15 cellular contexts compared by ENCODE assay signal in genomic region chr10:114131094-114131493, GRCh38. TPM values are rescaled to one million over a fixed set of nuclear protein-coding genes. Genes with fewer than 3 reads are reported as not detected.
DNase-seq lines count a peak whose midpoint lies in the region; ATAC-seq, FAIRE-seq and TF ChIP-seq lines count a peak whose summit lies in the region.
"Had no signal": no experiment of that assay in that cellular context is flagged by ENCODE, and none has a peak within 500 bp of the region (broad histone marks: within the 10 kb centered on the region; RNA-seq: fewer than 3 reads in every experiment).

No MANE protein-coding gene starts in this region.

- peak; percentile 83 for FAIRE-seq in GM12878 (lab: Jason Lieb, UNC)

- CTCF ChIA-PET in GM12878 (lab: Yijun Ruan, JAX) = interaction anchor here (1.2 to 2.9 kb wide), 2 partner anchors 14 to 15 kb away, joined by 3 to 7 read pairs; no protein-coding TSS in a partner anchor

- no peak for TF ChIP-seq CTCF in GM12878 (IDR thresholded peaks at IDR 0.05 in 2 of 3, conservative IDR thresholded peaks at IDR 0.05 in 1 of 3; ENCODE audit: control insufficient read depth in 2 of 3, extremely low read depth in 1 of 3, insufficient read depth in 1 of 3, low read depth in 3 of 3, low read length in 3 of 3)
- no peak for TF ChIP-seq CTCF in adrenal gland (IDR thresholded peaks at IDR 0.05)
- TF ChIP-seq CTCF in MM.1S (IDR thresholded peaks at IDR 0.05; ENCODE audit: low read length) = no peak

- TF ChIP-seq EP300 in GM12878 (IDR thresholded peaks at IDR 0.05; ENCODE audit: borderline replicate concordance in 1 of 2, control insufficient read depth in 1 of 2, low read depth in 2 of 2, low read length in 2 of 2) = no peak

- no peak for TF ChIP-seq POLR2A in GM12878 (IDR thresholded peaks at IDR 0.05; ENCODE audit: low read depth, low read length)
- TF ChIP-seq POLR2A in adrenal gland (IDR thresholded peaks at IDR 0.05) = no peak

- intact Hi-C loops in GM12878 (cut with micrococcal nuclease; ENCODE audit: unreplicated experiment) (no loop called here), adrenal gland (cut with DNase I) (no loop called here)

- 2% methylated on average over 3 of the region's 3 CpGs for WGBS in GM12878 (ENCODE audit: insufficient coverage, insufficient replicate concordance, low lambda C conversion rate, missing lambda C conversion rate)
- WGBS in adrenal gland, 4 donors = 80 to 87% (median 84%) methylated on average over 3 of the region's 3 CpGs

- H3K79me2 ChIP-seq in GM12878 (ENCODE audit: control insufficient read depth, insufficient read depth, low read length) (no peaks in the 10 kb centered on the region), MM.1S (ENCODE audit: low read length) (no peaks in the 10 kb centered on the region)

- no peaks in the 10 kb centered on the region for H3K9me2 ChIP-seq in MM.1S (replicated peaks; ENCODE audit: insufficient read depth, low read length)

- BruUV-seq in GM12878 (replicated peaks; lab: Mats Ljungman, UMichigan) = no TSS peak

- H3K4me3 ChIP-seq in GM12878 (no peak overlapping the region), adrenal gland (no peak overlapping the region), MM.1S (ENCODE audit: low read length) (no peak overlapping the region)
- H3K4me3 ChIP-seq: PC-9 had no signal

- in situ Hi-C loops in GM12878 (cut with MboI) = no loop called here

- TF ChIP-seq RAD21 in GM12878 (IDR thresholded peaks at IDR 0.05; ENCODE audit: insufficient read depth, low read depth, low read length) = no peak

- no peak overlapping the region for H2AFZ ChIP-seq in GM12878 (ENCODE audit: control insufficient read depth, low read depth, low read length)
- H2AFZ ChIP-seq in MM.1S (ENCODE audit: low read length) = no peak overlapping the region
- H2AFZ ChIP-seq: PC-9 had no signal

- H3F3A ChIP-seq in MM.1S (ENCODE audit: insufficient read depth, low read length) = no peaks in the 10 kb centered on the region

- no peak overlapping the region for H3K27ac Mint-ChIP-seq in activated naive CD4-positive, alpha-beta T cell treated with anti-CD3 and anti-CD28 coated beads, Interleukin-2, amount 50 U/mL, for 72 hours
- H3K27ac Mint-ChIP-seq: activated naive CD8-positive, alpha-beta T cell; dendritic cell treated with granulocyte-macrophage colony-stimulating factor and Interleukin-4, amounts not matched to agents 40 ng/mL and 50 ng/mL, for 4 days had no signal

- 0 out of 2 replicates have a peak overlapping the region, but pooled peaks have one; percentile 19 for H3K4me2 ChIP-seq in GM12878 (ENCODE audit: control insufficient read depth, insufficient read depth)
- H3K4me2 ChIP-seq in MM.1S (ENCODE audit: low read depth, low read length) = no peak overlapping the region
- H3K4me2 ChIP-seq: PC-9 had no signal

- ATAC-seq in GM18499 (IDR thresholded peaks at IDR 0.05; ENCODE audit: insufficient read depth, unreplicated experiment) (peak; percentile 52), GM21390 (IDR thresholded peaks at IDR 0.05; ENCODE audit: unreplicated experiment) (peak; percentile 66), HG03439 (IDR thresholded peaks at IDR 0.05; ENCODE audit: unreplicated experiment) (peak; percentile 64), GM12878 (peak; percentile 80)
- no peak for ATAC-seq in activated naive CD4-positive, alpha-beta T cell treated with anti-CD3 and anti-CD28 coated beads, Interleukin-2, amount 50 U/mL, for 72 hours

- no peaks in the 10 kb centered on the region for H3K27me3 ChIP-seq in GM12878 (replicated peaks in 1 of 2; ENCODE audit: control insufficient read depth in 2 of 2, insufficient read depth in 2 of 2, low read length in 1 of 2)
- no peaks in the 10 kb centered on the region for H3K27me3 ChIP-seq in adrenal gland
- H3K27me3 ChIP-seq in MM.1S (replicated peaks; ENCODE audit: insufficient read depth, low read length) = no peaks in the 10 kb centered on the region

- DNase-seq in GM12878 (ENCODE audit: low read depth, low spot score) = peak; percentile 9
- no peak for DNase-seq in adrenal gland
- no peak for DNase-seq in MM.1S
- no peak for DNase-seq in activated naive CD4-positive, alpha-beta T cell treated with anti-CD3 and anti-CD28 coated beads, Interleukin-2, amount 50 U/mL, for 72 hours (ENCODE audit: low spot score in 2 of 2)
- DNase-seq in activated CD4-positive, CD25-positive, alpha-beta regulatory T cell (lab: John Stamatoyannopoulos, UW) = no peak
- DNase-seq: Caco-2; glutamatergic neuron; NCI-H1092 treated with DMSO at 0.1 percent for 48 hours; PC-9; stimulated activated CD4-positive, alpha-beta T cell treated with anti-CD3 and anti-CD28 coated beads, Interleukin-4, amount 100 ng/mL, for 24 hours had no signal

- POLR2A ChIA-PET in GM12878 (lab: Charles Lee) = no interaction called here

- no peak overlapping the region for H3K9ac ChIP-seq in GM12878 (ENCODE audit: control insufficient read depth, insufficient read depth, low read length)
- no peak overlapping the region for H3K9ac ChIP-seq in MM.1S (ENCODE audit: low read length)

- H3K9me3 ChIP-seq in GM12878 (replicated peaks; ENCODE audit: control insufficient read depth, insufficient read depth, low read length) (no peaks in the 10 kb centered on the region), adrenal gland (replicated peaks in 1 of 3) (no peaks in the 10 kb centered on the region), MM.1S (replicated peaks; ENCODE audit: insufficient read depth, low read length) (no peaks in the 10 kb centered on the region)
- H3K9me3 ChIP-seq: Caco-2 had no signal

- no peaks in the 10 kb centered on the region for H3K9me3 Mint-ChIP-seq in activated naive CD4-positive, alpha-beta T cell treated with anti-CD3 and anti-CD28 coated beads, Interleukin-2, amount 50 U/mL, for 72 hours
- H3K9me3 Mint-ChIP-seq: dendritic cell treated with granulocyte-macrophage colony-stimulating factor and Interleukin-4, amounts not matched to agents 40 ng/mL and 50 ng/mL, for 4 days had no signal

- H4K20me1 ChIP-seq in GM12878 (ENCODE audit: control insufficient read depth, insufficient read depth) (no peaks in the 10 kb centered on the region), MM.1S (ENCODE audit: insufficient read depth, low read length) (no peaks in the 10 kb centered on the region)

- RAD21 ChIA-PET in GM12878 (lab: Charles Lee; ENCODE audit: unreplicated experiment) = interaction anchor here (1.4 kb wide), 1 partner anchor 28 kb away, joined by 4 read pairs; no protein-coding TSS in a partner anchor

- H3K27ac ChIP-seq in GM12878 (ENCODE audit: control insufficient read depth, insufficient read depth) (no peak overlapping the region), adrenal gland (no peak overlapping the region), MM.1S (ENCODE audit: low read length) (no peak overlapping the region)
- H3K27ac ChIP-seq: PC-9 had no signal

- H3K36me3 Mint-ChIP-seq in activated naive CD4-positive, alpha-beta T cell treated with anti-CD3 and anti-CD28 coated beads, Interleukin-2, amount 50 U/mL, for 72 hours = peaks cover 0 to 11% of the 10 kb centered on the region in 2 donors

- H3K36me3 ChIP-seq in GM12878 (ENCODE audit: control insufficient read depth in 2 of 2, insufficient read depth in 2 of 2, low read length in 1 of 2) = peaks cover 0 to 13% of the 10 kb centered on the region in 2 experiments; a peak in 3 of 4 replicates
- H3K36me3 ChIP-seq in adrenal gland (replicated peaks in 1 of 2) = peaks cover 0 to 75% of the 10 kb centered on the region in 2 donors
- H3K36me3 ChIP-seq in MM.1S (replicated peaks; ENCODE audit: insufficient read depth, low read length) = peaks cover 5% of the 10 kb centered on the region

- SMC1A ChIA-PET in GM12878 (lab: Charles Lee; ENCODE audit: uncharacterized antibody, unreplicated experiment) = interaction anchor here (0.8 to 1.0 kb wide), 4 partner anchors 11 to 196 kb away, joined by 3 to 4 read pairs (median 3); no protein-coding TSS in a partner anchor

- H3K4me1 ChIP-seq in GM12878 (ENCODE audit: control insufficient read depth, insufficient read depth, low read length) = no peaks in the 10 kb centered on the region
- no peaks in the 10 kb centered on the region for H3K4me1 ChIP-seq in adrenal gland (replicated peaks in 1 of 2)
- no peaks in the 10 kb centered on the region for H3K4me1 ChIP-seq in MM.1S (ENCODE audit: low read length)
- H3K4me1 ChIP-seq: Caco-2 had no signal

RNA-seq across cellular contexts. Expression of gene CCDC186, which starts 42.9 kb away (rescaled TPM):
- 35.5 and 51.6 TPM in 2 replicates for total RNA-seq in GM12878 (2013; cell fraction: nucleolus; rRNA removed)
- total RNA-seq in GM12878 (2014; rRNA removed) (8.3 and 9.9 TPM in 2 replicates), GM12878 (2014; rRNA removed; fragmentation: Illumina TruSeq; extraction: Trizol) (13.1 and 14.0 TPM in 2 replicates), GM12878 (2021) (7.3 and 7.4 TPM in 2 replicates), adrenal gland (10 to 100 TPM in 6 of 8 donors, 1 to 10 TPM in 2; 6.4 to 20.1 (median 17.4) TPM)
- polyA plus RNA-seq in GM12878 (2011; ENCODE audit: low read depth) = 2.8 TPM
- polyA plus RNA-seq in GM12878 (2011; rRNA removed) (7.5 and 14.8 TPM in 2 replicates), GM12878 (2014; fragmentation: Illumina TruSeq; extraction: Trizol) (10.4 and 11.4 TPM in 2 replicates), GM12878 (2014; fragmentation: Nextera tagmentation; extraction: Ambion mirVana) (1 to 10 TPM; 3.5 to 5.4 TPM), GM12878 (2014; rRNA removed) (5.9 and 6.7 TPM in 2 replicates), GM12878 (2016; fragmentation: Nextera tagmentation; extraction: Ambion mirVana) (1 to 10 TPM; 6.6 to 7.2 TPM), adrenal gland (10 to 100 TPM in 1 of 3 donors, 1 to 10 TPM in 2; 1.9 to 16.4 (median 4.5) TPM)
- 2.4 TPM in 2 replicates for polyA plus RNA-seq in GM12878 (2011; cell fraction: cytosol; rRNA removed)
- 5.4 and 6.5 TPM in 2 replicates for polyA plus RNA-seq in GM12878 (2011; cell fraction: nucleus; rRNA removed)
- polyA plus RNA-seq in GM12878 (2012) = 5.5 and 7.0 TPM in 2 replicates
- polyA minus RNA-seq in GM12878 (2011; rRNA and poly(A)+ RNA removed) = 8.0 and 9.7 TPM in 2 replicates
- 2.8 and 3.8 TPM in 2 replicates for polyA minus RNA-seq in GM12878 (2011; cell fraction: cytosol; rRNA and poly(A)+ RNA removed)
- 8.8 and 13.3 TPM in 2 replicates for polyA minus RNA-seq in GM12878 (2011; cell fraction: nucleus; rRNA and poly(A)+ RNA removed)
- total RNA-seq in activated naive CD4-positive, alpha-beta T cell treated with anti-CD3 and anti-CD28 coated beads, Interleukin-2, amount 50 U/mL, for 72 hours = 10 to 100 TPM in 1 of 2 donors, 1 to 10 TPM in 1; 9.0 to 25.3 TPM

RNA-seq across cellular contexts. Expression of gene TDRD1, which starts 48.1 kb away (rescaled TPM):
- total RNA-seq in GM12878 (2013; cell fraction: nucleolus; rRNA removed) = not detected in 2 replicates
- not detected in 2 replicates for total RNA-seq in GM12878 (2014; rRNA removed)
- not detected in 2 replicates for total RNA-seq in GM12878 (2014; rRNA removed; fragmentation: Illumina TruSeq; extraction: Trizol)
- total RNA-seq in GM12878 (2021) = not detected in 2 replicates
- polyA plus RNA-seq in GM12878 (2011; ENCODE audit: low read depth) = not detected
- polyA plus RNA-seq in GM12878 (2011; rRNA removed) = not detected in 2 replicates
- polyA plus RNA-seq in GM12878 (2011; cell fraction: cytosol; rRNA removed) = not detected in 2 replicates
- polyA plus RNA-seq in GM12878 (2011; cell fraction: nucleus; rRNA removed) = not detected in 2 replicates
- polyA plus RNA-seq in GM12878 (2012) = not detected in 2 replicates
- polyA plus RNA-seq in GM12878 (2014; fragmentation: Illumina TruSeq; extraction: Trizol) = 0.04 TPM in 1 of 2 replicates, not detected in the other
- not detected for polyA plus RNA-seq in GM12878 (2014; fragmentation: Nextera tagmentation; extraction: Ambion mirVana)
- polyA plus RNA-seq in GM12878 (2014; rRNA removed) = 0.03 TPM in 1 of 2 replicates, not detected in the other
- polyA plus RNA-seq in GM12878 (2016; fragmentation: Nextera tagmentation; extraction: Ambion mirVana) = not detected
- polyA minus RNA-seq in GM12878 (2011; rRNA and poly(A)+ RNA removed) = not detected in 2 replicates
- not detected in 2 replicates for polyA minus RNA-seq in GM12878 (2011; cell fraction: cytosol; rRNA and poly(A)+ RNA removed)
- polyA minus RNA-seq in GM12878 (2011; cell fraction: nucleus; rRNA and poly(A)+ RNA removed) = not detected in 2 replicates
- total RNA-seq in adrenal gland = under 1 TPM in 5 of 8 donors, not detected in 3; 0.22 to 0.72 (median 0.34) TPM
- polyA plus RNA-seq in adrenal gland = under 1 TPM; 0.03 to 0.08 (median 0.04) TPM
- under 1 TPM; 0.20 to 0.31 TPM for total RNA-seq in activated naive CD4-positive, alpha-beta T cell treated with anti-CD3 and anti-CD28 coated beads, Interleukin-2, amount 50 U/mL, for 72 hours
- total RNA-seq: PC-9 had no signal

Comparison
In these comparisons a context has a peak if more than half of its experiments do, and no peak if none do; other contexts are left out.
1. ATAC-seq: peak in GM18499 (single experiment), GM21390 (single experiment), HG03439 (single experiment) and GM12878 (single experiment); none in activated naive CD4-positive, alpha-beta T cell treated with anti-CD3 and anti-CD28 coated beads, Interleukin-2, amount 50 U/mL, for 72 hours (0 of 2).